8 cellular contexts compared by ENCODE assay signal in genomic region chr10:93357680-93358079, GRCh38.
DNase-seq lines count a peak whose midpoint lies in the region; ATAC-seq, FAIRE-seq and TF ChIP-seq lines count a peak whose summit lies in the region.

No MANE protein-coding gene starts in this region.

- TF ChIP-seq CTCF in 22Rv1 (IDR thresholded peaks at IDR 0.05) (peak; percentile 83), kidney (IDR thresholded peaks at IDR 0.05; ENCODE audit: borderline replicate concordance, extremely low read depth, insufficient read depth) (peak; percentile 29)

- H3K9me3 ChIP-seq in kidney (ENCODE audit: control insufficient read depth in 1 of 2, low read length in 2 of 2), result no peaks in the 10 kb centered on the region

- DNase-seq in G401 (ENCODE audit: low spot score) (peak; percentile 27), NCI-H2081 (lab: John Stamatoyannopoulos, UW) (peak; percentile 25 to 57), kidney (no peak)
- DNase-seq in activated T-helper 2 cell treated with anti-CD3 and anti-CD28 coated beads, Interferon-gamma antibody, Interleukin-2, Interleukin-4, amounts not matched to agents 10 μg/mL and 5 μg/mL and 100 μg/mL, durations not matched to agents 14 hours and 24 hours and 36 hours (ENCODE audit: low spot score), result no peak

- no peak for ATAC-seq in HG03139 (IDR thresholded peaks at IDR 0.05; ENCODE audit: unreplicated experiment)
- ATAC-seq in GM18868 (IDR thresholded peaks at IDR 0.05; ENCODE audit: unreplicated experiment), result no peak
- ATAC-seq in HG02852 (IDR thresholded peaks at IDR 0.05; ENCODE audit: unreplicated experiment), result no peak

- H3K27ac Mint-ChIP-seq in activated T-helper 2 cell treated with anti-CD3 and anti-CD28 coated beads, Interferon-gamma antibody, Interleukin-2, Interleukin-4, amounts not matched to agents 10 μg/mL and 5 μg/mL and 100 μg/mL, durations not matched to agents 14 hours and 24 hours and 36 hours, result peak overlapping the region; percentile 24

- H3K27ac ChIP-seq in 22Rv1 (no peak overlapping the region), kidney (ENCODE audit: low read depth in 2 of 2, low read length in 2 of 2) (no peak overlapping the region)

- FAIRE-seq in kidney (lab: Jason Lieb, UNC), result no peak

- no peak overlapping the region for H3K9ac ChIP-seq in kidney (ENCODE audit: low read length in 2 of 2)

- intact Hi-C loops in activated T-helper 2 cell treated with anti-CD3 and anti-CD28 coated beads, Interferon-gamma antibody, Interleukin-2, Interleukin-4, amounts not matched to agents 10 μg/mL and 5 μg/mL and 100 μg/mL, durations not matched to agents 14 hours and 24 hours and 36 hours (cut with micrococcal nuclease), result loop anchor here (5.0 kb wide), 2 partner anchors 125 to 280 kb away; partner anchors contain the start of gene MYOF
- intact Hi-C loops in kidney (cut with DNase I), result no loop called here

- no peaks in the 10 kb centered on the region for H3K27me3 Mint-ChIP-seq in activated T-helper 2 cell treated with anti-CD3 and anti-CD28 coated beads, Interferon-gamma antibody, Interleukin-2, Interleukin-4, amounts not matched to agents 10 μg/mL and 5 μg/mL and 100 μg/mL, durations not matched to agents 14 hours and 24 hours and 36 hours (ENCODE audit: low read depth)

- no peak overlapping the region for H3K4me3 ChIP-seq in kidney (ENCODE audit: low read length in 2 of 2)

- H3K4me1 Mint-ChIP-seq in activated T-helper 2 cell treated with anti-CD3 and anti-CD28 coated beads, Interferon-gamma antibody, Interleukin-2, Interleukin-4, amounts not matched to agents 10 μg/mL and 5 μg/mL and 100 μg/mL, durations not matched to agents 14 hours and 24 hours and 36 hours (ENCODE audit: low read depth), result peaks cover 9% of the 10 kb centered on the region

- in situ Hi-C loops in G401 (cut with HindIII; ENCODE audit: low sequenced_read_pairs), result no loop called here

- peaks cover 22% of the 10 kb centered on the region for H3K36me3 Mint-ChIP-seq in activated T-helper 2 cell treated with anti-CD3 and anti-CD28 coated beads, Interferon-gamma antibody, Interleukin-2, Interleukin-4, amounts not matched to agents 10 μg/mL and 5 μg/mL and 100 μg/mL, durations not matched to agents 14 hours and 24 hours and 36 hours (ENCODE audit: low read depth)

- H3K9me3 Mint-ChIP-seq in activated T-helper 2 cell treated with anti-CD3 and anti-CD28 coated beads, Interferon-gamma antibody, Interleukin-2, Interleukin-4, amounts not matched to agents 10 μg/mL and 5 μg/mL and 100 μg/mL, durations not matched to agents 14 hours and 24 hours and 36 hours, result no peaks in the 10 kb centered on the region

- no peak overlapping the region for H3K4me3 Mint-ChIP-seq in activated T-helper 2 cell treated with anti-CD3 and anti-CD28 coated beads, Interferon-gamma antibody, Interleukin-2, Interleukin-4, amounts not matched to agents 10 μg/mL and 5 μg/mL and 100 μg/mL, durations not matched to agents 14 hours and 24 hours and 36 hours (ENCODE audit: low read depth)

- H3K36me3 ChIP-seq in kidney (ENCODE audit: control insufficient read depth in 1 of 2, insufficient read depth in 2 of 2, low read length in 2 of 2), result peaks cover 3 to 7% of the 10 kb centered on the region in 2 donors

- H3K4me1 ChIP-seq in kidney (ENCODE audit: control insufficient read depth in 1 of 2, insufficient read depth in 1 of 2, low read depth in 1 of 2, low read length in 2 of 2), result no peaks in the 10 kb centered on the region

Comparison
In these comparisons a context has a peak if more than half of its experiments do, and no peak if none do; other contexts are left out.
1. DNase-seq: peak in G401 (single experiment) and NCI-H2081 (2 of 2); none in activated T-helper 2 cell treated with anti-CD3 and anti-CD28 coated beads, Interferon-gamma antibody, Interleukin-2, Interleukin-4, amounts not matched to agents 10 μg/mL and 5 μg/mL and 100 μg/mL, durations not matched to agents 14 hours and 24 hours and 36 hours (single experiment) and kidney (single experiment).